1 cellular context compared by ENCODE assay signal in the genomic region with DNA sequence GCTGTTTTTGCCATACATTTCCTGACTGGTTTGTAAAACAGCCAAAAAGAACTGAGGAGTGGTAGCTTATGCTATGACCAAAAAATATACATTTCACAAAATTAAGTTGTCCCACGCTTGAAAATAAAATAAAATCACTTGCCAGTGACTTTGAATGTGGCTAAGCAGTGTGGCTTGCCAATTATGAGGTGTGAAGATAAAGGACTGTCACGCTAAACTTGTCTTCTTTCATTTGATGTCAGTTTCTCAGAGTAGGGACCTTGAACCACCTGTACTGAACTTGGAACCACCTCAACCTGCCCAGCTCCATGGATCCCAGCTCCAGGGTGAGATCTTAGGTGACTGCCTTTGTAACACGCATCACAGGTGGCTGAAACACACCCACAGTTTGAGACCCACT.
TF ChIP-seq lines count a peak whose summit lies in the region.

No MANE protein-coding gene starts in this region.

TF ChIP-seq in A549, 52 proteins besides CTCF, POLR2A, EP300 and RAD21 (continued from another document):
- no peak for TF ChIP-seq KDM1A (IDR thresholded peaks at IDR 0.05; ENCODE audit: low read depth)
- TF ChIP-seq SMC3 (IDR thresholded peaks at IDR 0.05), result no peak
- TF ChIP-seq, protein P1, sequence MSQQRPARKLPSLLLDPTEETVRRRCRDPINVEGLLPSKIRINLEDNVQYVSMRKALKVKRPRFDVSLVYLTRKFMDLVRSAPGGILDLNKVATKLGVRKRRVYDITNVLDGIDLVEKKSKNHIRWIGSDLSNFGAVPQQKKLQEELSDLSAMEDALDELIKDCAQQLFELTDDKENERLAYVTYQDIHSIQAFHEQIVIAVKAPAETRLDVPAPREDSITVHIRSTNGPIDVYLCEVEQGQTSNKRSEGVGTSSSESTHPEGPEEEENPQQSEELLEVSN (IDR thresholded peaks at IDR 0.05; ENCODE audit: borderline replicate concordance, low read depth), result no peak
- TF ChIP-seq POLR2AphosphoS2 (conservative IDR thresholded peaks at IDR 0.05; ENCODE audit: low read length), result no peak
- no peak for TF ChIP-seq CHD2 (IDR thresholded peaks at IDR 0.05; ENCODE audit: low read length, partially characterized antibody)
